ENCODE assay signal across 1 cellular context in genomic region chr1:97920832-97921571, GRCh38.
A peak's percentile ranks its signal among the peaks of the same experiment; 100 is the strongest.
TF ChIP-seq lines count a peak whose summit lies in the region.

TSS of gene DPYD (minus strand) at chr1:97921034. CDS start at chr1:97920922, 112 bp downstream.

TF ChIP-seq in HepG2, 621 proteins besides CTCF, POLR2A, EP300 and RAD21 (continues in another document):
- peak; percentile 33; the same call in 1 of the 2 replicates for TF ChIP-seq THAP9 (CRISPR knock-in tag; IDR thresholded peaks at IDR 0.05; ENCODE audit: borderline replicate concordance)
- TF ChIP-seq, protein P1, sequence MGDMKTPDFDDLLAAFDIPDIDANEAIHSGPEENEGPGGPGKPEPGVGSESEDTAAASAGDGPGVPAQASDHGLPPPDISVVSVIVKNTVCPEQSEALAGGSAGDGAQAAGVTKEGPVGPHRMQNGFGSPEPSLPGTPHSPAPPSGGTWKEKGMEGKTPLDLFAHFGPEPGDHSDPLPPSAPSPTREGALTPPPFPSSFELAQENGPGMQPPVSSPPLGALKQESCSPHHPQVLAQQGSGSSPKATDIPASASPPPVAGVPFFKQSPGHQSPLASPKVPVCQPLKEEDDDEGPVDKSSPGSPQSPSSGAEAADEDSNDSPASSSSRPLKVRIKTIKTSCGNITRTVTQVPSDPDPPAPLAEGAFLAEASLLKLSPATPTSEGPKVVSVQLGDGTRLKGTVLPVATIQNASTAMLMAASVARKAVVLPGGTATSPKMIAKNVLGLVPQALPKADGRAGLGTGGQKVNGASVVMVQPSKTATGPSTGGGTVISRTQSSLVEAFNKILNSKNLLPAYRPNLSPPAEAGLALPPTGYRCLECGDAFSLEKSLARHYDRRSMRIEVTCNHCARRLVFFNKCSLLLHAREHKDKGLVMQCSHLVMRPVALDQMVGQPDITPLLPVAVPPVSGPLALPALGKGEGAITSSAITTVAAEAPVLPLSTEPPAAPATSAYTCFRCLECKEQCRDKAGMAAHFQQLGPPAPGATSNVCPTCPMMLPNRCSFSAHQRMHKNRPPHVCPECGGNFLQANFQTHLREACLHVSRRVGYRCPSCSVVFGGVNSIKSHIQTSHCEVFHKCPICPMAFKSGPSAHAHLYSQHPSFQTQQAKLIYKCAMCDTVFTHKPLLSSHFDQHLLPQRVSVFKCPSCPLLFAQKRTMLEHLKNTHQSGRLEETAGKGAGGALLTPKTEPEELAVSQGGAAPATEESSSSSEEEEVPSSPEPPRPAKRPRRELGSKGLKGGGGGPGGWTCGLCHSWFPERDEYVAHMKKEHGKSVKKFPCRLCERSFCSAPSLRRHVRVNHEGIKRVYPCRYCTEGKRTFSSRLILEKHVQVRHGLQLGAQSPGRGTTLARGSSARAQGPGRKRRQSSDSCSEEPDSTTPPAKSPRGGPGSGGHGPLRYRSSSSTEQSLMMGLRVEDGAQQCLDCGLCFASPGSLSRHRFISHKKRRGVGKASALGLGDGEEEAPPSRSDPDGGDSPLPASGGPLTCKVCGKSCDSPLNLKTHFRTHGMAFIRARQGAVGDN (CRISPR knock-in tag; IDR thresholded peaks at IDR 0.05) = peak; percentile 72
- no peak for TF ChIP-seq ZNF891 (CRISPR knock-in tag; IDR thresholded peaks at IDR 0.05)
- no peak for TF ChIP-seq ZNF512 (CRISPR knock-in tag; IDR thresholded peaks at IDR 0.05)
- TF ChIP-seq TEAD2 (CRISPR knock-in tag; IDR thresholded peaks at IDR 0.05) = no peak
- peak; percentile 67; the same call in 1 of the 2 replicates for TF ChIP-seq ZNF441 (CRISPR knock-in tag; IDR thresholded peaks at IDR 0.05; ENCODE audit: borderline replicate concordance)
- TF ChIP-seq, protein P2, sequence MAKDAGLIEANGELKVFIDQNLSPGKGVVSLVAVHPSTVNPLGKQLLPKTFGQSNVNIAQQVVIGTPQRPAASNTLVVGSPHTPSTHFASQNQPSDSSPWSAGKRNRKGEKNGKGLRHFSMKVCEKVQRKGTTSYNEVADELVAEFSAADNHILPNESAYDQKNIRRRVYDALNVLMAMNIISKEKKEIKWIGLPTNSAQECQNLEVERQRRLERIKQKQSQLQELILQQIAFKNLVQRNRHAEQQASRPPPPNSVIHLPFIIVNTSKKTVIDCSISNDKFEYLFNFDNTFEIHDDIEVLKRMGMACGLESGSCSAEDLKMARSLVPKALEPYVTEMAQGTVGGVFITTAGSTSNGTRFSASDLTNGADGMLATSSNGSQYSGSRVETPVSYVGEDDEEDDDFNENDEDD (CRISPR knock-in tag; IDR thresholded peaks at IDR 0.05; ENCODE audit: borderline replicate concordance) = 0 out of 2 replicates have a peak, but pooled peaks have one; percentile 19
- TF ChIP-seq ZEB1 (IDR thresholded peaks at IDR 0.05; ENCODE audit: insufficient replicate concordance, low read depth) = no peak
- TF ChIP-seq RFX1 (IDR thresholded peaks at IDR 0.05) = no peak
- TF ChIP-seq RARG (CRISPR knock-in tag; IDR thresholded peaks at IDR 0.05; ENCODE audit: low read depth) = no peak
- peak; percentile 75 for TF ChIP-seq ZMAT3 (CRISPR knock-in tag; conservative IDR thresholded peaks at IDR 0.05)
- TF ChIP-seq, protein P3, sequence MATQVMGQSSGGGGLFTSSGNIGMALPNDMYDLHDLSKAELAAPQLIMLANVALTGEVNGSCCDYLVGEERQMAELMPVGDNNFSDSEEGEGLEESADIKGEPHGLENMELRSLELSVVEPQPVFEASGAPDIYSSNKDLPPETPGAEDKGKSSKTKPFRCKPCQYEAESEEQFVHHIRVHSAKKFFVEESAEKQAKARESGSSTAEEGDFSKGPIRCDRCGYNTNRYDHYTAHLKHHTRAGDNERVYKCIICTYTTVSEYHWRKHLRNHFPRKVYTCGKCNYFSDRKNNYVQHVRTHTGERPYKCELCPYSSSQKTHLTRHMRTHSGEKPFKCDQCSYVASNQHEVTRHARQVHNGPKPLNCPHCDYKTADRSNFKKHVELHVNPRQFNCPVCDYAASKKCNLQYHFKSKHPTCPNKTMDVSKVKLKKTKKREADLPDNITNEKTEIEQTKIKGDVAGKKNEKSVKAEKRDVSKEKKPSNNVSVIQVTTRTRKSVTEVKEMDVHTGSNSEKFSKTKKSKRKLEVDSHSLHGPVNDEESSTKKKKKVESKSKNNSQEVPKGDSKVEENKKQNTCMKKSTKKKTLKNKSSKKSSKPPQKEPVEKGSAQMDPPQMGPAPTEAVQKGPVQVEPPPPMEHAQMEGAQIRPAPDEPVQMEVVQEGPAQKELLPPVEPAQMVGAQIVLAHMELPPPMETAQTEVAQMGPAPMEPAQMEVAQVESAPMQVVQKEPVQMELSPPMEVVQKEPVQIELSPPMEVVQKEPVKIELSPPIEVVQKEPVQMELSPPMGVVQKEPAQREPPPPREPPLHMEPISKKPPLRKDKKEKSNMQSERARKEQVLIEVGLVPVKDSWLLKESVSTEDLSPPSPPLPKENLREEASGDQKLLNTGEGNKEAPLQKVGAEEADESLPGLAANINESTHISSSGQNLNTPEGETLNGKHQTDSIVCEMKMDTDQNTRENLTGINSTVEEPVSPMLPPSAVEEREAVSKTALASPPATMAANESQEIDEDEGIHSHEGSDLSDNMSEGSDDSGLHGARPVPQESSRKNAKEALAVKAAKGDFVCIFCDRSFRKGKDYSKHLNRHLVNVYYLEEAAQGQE (IDR thresholded peaks at IDR 0.05; ENCODE audit: borderline replicate concordance in 1 of 2, low read depth in 1 of 2, low read length in 2 of 2) = no peak
- TF ChIP-seq, protein P4, sequence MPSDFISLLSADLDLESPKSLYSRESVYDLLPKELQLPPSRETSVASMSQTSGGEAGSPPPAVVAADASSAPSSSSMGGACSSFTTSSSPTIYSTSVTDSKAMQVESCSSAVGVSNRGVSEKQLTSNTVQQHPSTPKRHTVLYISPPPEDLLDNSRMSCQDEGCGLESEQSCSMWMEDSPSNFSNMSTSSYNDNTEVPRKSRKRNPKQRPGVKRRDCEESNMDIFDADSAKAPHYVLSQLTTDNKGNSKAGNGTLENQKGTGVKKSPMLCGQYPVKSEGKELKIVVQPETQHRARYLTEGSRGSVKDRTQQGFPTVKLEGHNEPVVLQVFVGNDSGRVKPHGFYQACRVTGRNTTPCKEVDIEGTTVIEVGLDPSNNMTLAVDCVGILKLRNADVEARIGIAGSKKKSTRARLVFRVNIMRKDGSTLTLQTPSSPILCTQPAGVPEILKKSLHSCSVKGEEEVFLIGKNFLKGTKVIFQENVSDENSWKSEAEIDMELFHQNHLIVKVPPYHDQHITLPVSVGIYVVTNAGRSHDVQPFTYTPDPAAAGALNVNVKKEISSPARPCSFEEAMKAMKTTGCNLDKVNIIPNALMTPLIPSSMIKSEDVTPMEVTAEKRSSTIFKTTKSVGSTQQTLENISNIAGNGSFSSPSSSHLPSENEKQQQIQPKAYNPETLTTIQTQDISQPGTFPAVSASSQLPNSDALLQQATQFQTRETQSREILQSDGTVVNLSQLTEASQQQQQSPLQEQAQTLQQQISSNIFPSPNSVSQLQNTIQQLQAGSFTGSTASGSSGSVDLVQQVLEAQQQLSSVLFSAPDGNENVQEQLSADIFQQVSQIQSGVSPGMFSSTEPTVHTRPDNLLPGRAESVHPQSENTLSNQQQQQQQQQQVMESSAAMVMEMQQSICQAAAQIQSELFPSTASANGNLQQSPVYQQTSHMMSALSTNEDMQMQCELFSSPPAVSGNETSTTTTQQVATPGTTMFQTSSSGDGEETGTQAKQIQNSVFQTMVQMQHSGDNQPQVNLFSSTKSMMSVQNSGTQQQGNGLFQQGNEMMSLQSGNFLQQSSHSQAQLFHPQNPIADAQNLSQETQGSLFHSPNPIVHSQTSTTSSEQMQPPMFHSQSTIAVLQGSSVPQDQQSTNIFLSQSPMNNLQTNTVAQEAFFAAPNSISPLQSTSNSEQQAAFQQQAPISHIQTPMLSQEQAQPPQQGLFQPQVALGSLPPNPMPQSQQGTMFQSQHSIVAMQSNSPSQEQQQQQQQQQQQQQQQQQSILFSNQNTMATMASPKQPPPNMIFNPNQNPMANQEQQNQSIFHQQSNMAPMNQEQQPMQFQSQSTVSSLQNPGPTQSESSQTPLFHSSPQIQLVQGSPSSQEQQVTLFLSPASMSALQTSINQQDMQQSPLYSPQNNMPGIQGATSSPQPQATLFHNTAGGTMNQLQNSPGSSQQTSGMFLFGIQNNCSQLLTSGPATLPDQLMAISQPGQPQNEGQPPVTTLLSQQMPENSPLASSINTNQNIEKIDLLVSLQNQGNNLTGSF (CRISPR knock-in tag; IDR thresholded peaks at IDR 0.05) = no peak
- no peak for TF ChIP-seq DMTF1 (CRISPR knock-in tag; IDR thresholded peaks at IDR 0.05)
- TF ChIP-seq ZZZ3 (CRISPR knock-in tag; IDR thresholded peaks at IDR 0.05; ENCODE audit: borderline replicate concordance) = no peak
- TF ChIP-seq ZNF296 (CRISPR knock-in tag; conservative IDR thresholded peaks at IDR 0.05) = no peak
- no peak for TF ChIP-seq ZNF841 (CRISPR knock-in tag; IDR thresholded peaks at IDR 0.05; ENCODE audit: borderline replicate concordance)
- TF ChIP-seq, protein P5, sequence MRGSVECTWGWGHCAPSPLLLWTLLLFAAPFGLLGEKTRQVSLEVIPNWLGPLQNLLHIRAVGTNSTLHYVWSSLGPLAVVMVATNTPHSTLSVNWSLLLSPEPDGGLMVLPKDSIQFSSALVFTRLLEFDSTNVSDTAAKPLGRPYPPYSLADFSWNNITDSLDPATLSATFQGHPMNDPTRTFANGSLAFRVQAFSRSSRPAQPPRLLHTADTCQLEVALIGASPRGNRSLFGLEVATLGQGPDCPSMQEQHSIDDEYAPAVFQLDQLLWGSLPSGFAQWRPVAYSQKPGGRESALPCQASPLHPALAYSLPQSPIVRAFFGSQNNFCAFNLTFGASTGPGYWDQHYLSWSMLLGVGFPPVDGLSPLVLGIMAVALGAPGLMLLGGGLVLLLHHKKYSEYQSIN (CRISPR knock-in tag; IDR thresholded peaks at IDR 0.05; ENCODE audit: borderline replicate concordance) = no peak
- TF ChIP-seq ZNF878 (CRISPR knock-in tag; IDR thresholded peaks at IDR 0.05) = no peak
